In genomic region chr5:56460681-56461191, GRCh38 we compare ENCODE assay signal across 17 cellular contexts.
A peak's percentile ranks its signal among the peaks of the same experiment; 100 is the strongest.
DNase-seq lines count a peak whose midpoint lies in the region; ATAC-seq, FAIRE-seq and TF ChIP-seq lines count a peak whose summit lies in the region.
"Had no signal": no experiment of that assay in that cellular context is flagged by ENCODE, and none has a peak within 500 bp of the region (broad histone marks: within the 10 kb centered on the region; RNA-seq: fewer than 3 reads in every experiment).

No MANE protein-coding gene starts in this region.

- WGBS in adrenal gland, 4 donors = 58 to 66% (median 62%) methylated on average over 5 of the region's 5 CpGs

- H4K20me1 ChIP-seq in endothelial cell of umbilical vein (replicated peaks; ENCODE audit: control insufficient read depth, extremely low read depth, insufficient read depth, low read length) = no peaks in the 10 kb centered on the region

- dilution Hi-C loops in endothelial cell of umbilical vein (cut with MboI; ENCODE audit: extremely low pct_ligation_motif_present, low sequenced_read_pairs) = no loop called here

- CTCF ChIA-PET in endothelial cell of umbilical vein (lab: Charles Lee) = no interaction called here

- no peak overlapping the region for H3K9ac ChIP-seq in endothelial cell of umbilical vein (replicated peaks; ENCODE audit: extremely low read depth, insufficient read depth, low read length)

- ATAC-seq in sciatic nerve (peak; percentile 18), GM18907 (IDR thresholded peaks at IDR 0.05; ENCODE audit: unreplicated experiment) (no peak)
- ATAC-seq: K562, left lobe of liver had no signal

- H3K36me3 ChIP-seq in endothelial cell of umbilical vein (ENCODE audit: control insufficient read depth in 2 of 2, extremely low read depth in 1 of 2, insufficient read depth in 2 of 2, low read length in 2 of 2) (no peaks in the 10 kb centered on the region), uterus (no peaks in the 10 kb centered on the region), adrenal gland (replicated peaks in 1 of 2) (no peaks in the 10 kb centered on the region)
- H3K36me3 ChIP-seq: colonic mucosa had no signal

- H3K4me3 ChIP-seq in endothelial cell of umbilical vein (replicated peaks in 1 of 3; ENCODE audit: insufficient read depth in 1 of 3, low read depth in 1 of 3, low read length in 3 of 3) (no peak overlapping the region), uterus (no peak overlapping the region), adrenal gland (no peak overlapping the region)
- H3K4me3 ChIP-seq: colonic mucosa, K562 had no signal

- peak overlapping the region; percentile 36 for H3K4me2 ChIP-seq in endothelial cell of umbilical vein (ENCODE audit: insufficient read depth, low read length)

- peak; percentile 9 for DNase-seq in NCI-H345 (lab: John Stamatoyannopoulos, UW)
- no peak for DNase-seq in NCI-H345 treated with DMSO at 0.1 percent for 48 hours (lab: John Stamatoyannopoulos, UW; ENCODE audit: unreplicated experiment)
- DNase-seq in NCI-H69 (lab: John Stamatoyannopoulos, UW) = peak; percentile 58
- DNase-seq in endothelial cell of umbilical vein (ENCODE audit: low read depth, low spot score) = peak; percentile 74
- no peak for DNase-seq in sciatic nerve (ENCODE audit: low spot score)
- no peak for DNase-seq in uterus
- no peak for DNase-seq in adrenal gland
- DNase-seq: activated CD4-positive, alpha-beta T cell treated with anti-CD3 and anti-CD28 coated beads, Interleukin-2, amount 50 U/mL, for 1 hour; anterior cingulate cortex; colonic mucosa; foreskin fibroblast; occipital lobe; stimulated activated CD4-positive, alpha-beta T cell treated with anti-CD3 and anti-CD28 coated beads, Interleukin-2, amount 100 ng/mL, for 48 hours had no signal

- H3K9me3 ChIP-seq in endothelial cell of umbilical vein (replicated peaks; ENCODE audit: control insufficient read depth, insufficient read depth, low read length) (no peaks in the 10 kb centered on the region), uterus (no peaks in the 10 kb centered on the region), adrenal gland (replicated peaks in 1 of 3) (no peaks in the 10 kb centered on the region)
- H3K9me3 ChIP-seq: colonic mucosa had no signal

- peak overlapping the region; percentile 34 for H2AFZ ChIP-seq in endothelial cell of umbilical vein (ENCODE audit: low read depth, low read length)

- no peak for FAIRE-seq in endothelial cell of umbilical vein (lab: Jason Lieb, UNC)

- H3K4me1 ChIP-seq in endothelial cell of umbilical vein (ENCODE audit: control insufficient read depth, extremely low read depth, insufficient read depth, low read length) (peaks cover 4% of the 10 kb centered on the region), uterus (no peaks in the 10 kb centered on the region), adrenal gland (replicated peaks in 1 of 2) (peaks cover 15 to 16% of the 10 kb centered on the region in 2 donors)
- H3K4me1 ChIP-seq: colonic mucosa had no signal

- TF ChIP-seq CTCF in endothelial cell of umbilical vein (IDR thresholded peaks at IDR 0.05; ENCODE audit: extremely low read depth in 1 of 2, insufficient read depth in 1 of 2, low read depth in 1 of 2, low read length in 2 of 2) (no peak), uterus (IDR thresholded peaks at IDR 0.05) (no peak), adrenal gland (IDR thresholded peaks at IDR 0.05) (no peak)

- POLR2A ChIA-PET in endothelial cell of umbilical vein (lab: Charles Lee) = no interaction called here

- intact Hi-C loops in endothelial cell of umbilical vein (cut with micrococcal nuclease) = no loop called here
- intact Hi-C loops in sciatic nerve (cut with DNase I) = no loop called here
- intact Hi-C loops in uterus (cut with DNase I; ENCODE audit: low total_unique reads) = no loop called here
- intact Hi-C loops in adrenal gland (cut with DNase I) = no loop called here

- BruUV-seq in endothelial cell of umbilical vein (replicated peaks; lab: Mats Ljungman, UMichigan) = no TSS peak

- H3K9me1 ChIP-seq in endothelial cell of umbilical vein (replicated peaks; ENCODE audit: control insufficient read depth, extremely low read depth, insufficient read depth, low read length) = no peaks in the 10 kb centered on the region

- H3K27me3 ChIP-seq in endothelial cell of umbilical vein (ENCODE audit: control insufficient read depth in 2 of 2, insufficient read depth in 2 of 2, low read length in 2 of 2) = peaks cover 8 to 11% of the 10 kb centered on the region in 2 experiments
- no peaks in the 10 kb centered on the region for H3K27me3 ChIP-seq in uterus
- H3K27me3 ChIP-seq in adrenal gland = no peaks in the 10 kb centered on the region
- H3K27me3 ChIP-seq: colonic mucosa had no signal

- H3K79me2 ChIP-seq in endothelial cell of umbilical vein (ENCODE audit: control insufficient read depth, insufficient read depth, low read length) = no peaks in the 10 kb centered on the region

- TF ChIP-seq POLR2A in endothelial cell of umbilical vein (IDR thresholded peaks at IDR 0.05; ENCODE audit: low read depth, low read length) (no peak), uterus (IDR thresholded peaks at IDR 0.05) (no peak), adrenal gland (IDR thresholded peaks at IDR 0.05) (no peak)

- no peak overlapping the region for H3K27ac ChIP-seq in endothelial cell of umbilical vein (ENCODE audit: insufficient read depth, low read depth, low read length)
- peak overlapping the region in 1 of 2 donors; percentile 33 for H3K27ac ChIP-seq in uterus
- no peak overlapping the region for H3K27ac ChIP-seq in adrenal gland
- H3K27ac ChIP-seq: C4-2B, colonic mucosa had no signal

TF ChIP-seq in endothelial cell of umbilical vein, 7 proteins besides CTCF, POLR2A, EP300 and RAD21:
- no peak for TF ChIP-seq JUN (IDR thresholded peaks at IDR 0.05; ENCODE audit: borderline replicate concordance, insufficient read depth, insufficient read length, low read depth)
- TF ChIP-seq, protein P1, sequence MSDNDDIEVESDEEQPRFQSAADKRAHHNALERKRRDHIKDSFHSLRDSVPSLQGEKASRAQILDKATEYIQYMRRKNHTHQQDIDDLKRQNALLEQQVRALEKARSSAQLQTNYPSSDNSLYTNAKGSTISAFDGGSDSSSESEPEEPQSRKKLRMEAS (IDR thresholded peaks at IDR 0.05; ENCODE audit: insufficient read depth, insufficient read length) = no peak
- no peak for TF ChIP-seq MYC (IDR thresholded peaks at IDR 0.05; ENCODE audit: low read depth, low read length)
- TF ChIP-seq GATA2 (IDR thresholded peaks at IDR 0.05; ENCODE audit: insufficient read depth, insufficient read length, low read depth, low read length) = no peak

Comparison
In these comparisons a context has a peak if more than half of its experiments do, and no peak if none do; other contexts are left out.
1. DNase-seq: peak in NCI-H345 (single experiment), NCI-H69 (single experiment) and endothelial cell of umbilical vein (single experiment); none in NCI-H345 treated with DMSO at 0.1 percent for 48 hours (single experiment), sciatic nerve (single experiment), uterus (0 of 2) and adrenal gland (0 of 7).